In genomic region chr7:108246227-108246837, GRCh38 we compare ENCODE assay signal across 8 cellular contexts.
DNase-seq lines count a peak whose midpoint lies in the region; ATAC-seq and TF ChIP-seq lines count a peak whose summit lies in the region.

No MANE protein-coding gene starts in this region.

- TF ChIP-seq CTCF in endodermal cell (conservative IDR thresholded peaks at IDR 0.05) (no peak), osteocyte (IDR thresholded peaks at IDR 0.05) (peak; percentile 15)

- H3K36me3 ChIP-seq in endodermal cell (ENCODE audit: control insufficient read depth, insufficient read depth, low read length) = no peaks in the 10 kb centered on the region

- H3K4me3 ChIP-seq in endodermal cell (ENCODE audit: low read length) = no peak overlapping the region

- H3K27ac Mint-ChIP-seq in endodermal cell (peak overlapping the region; percentile 31), osteocyte (ENCODE audit: unreplicated experiment) (peak overlapping the region; percentile 62)

- H3K9me3 ChIP-seq in endodermal cell (ENCODE audit: control insufficient read depth, low read length) = no peaks in the 10 kb centered on the region

- H3K4me1 ChIP-seq in endodermal cell (ENCODE audit: control insufficient read depth, insufficient read depth, low read length) = peaks cover 3% of the 10 kb centered on the region

- peaks cover 2% of the 10 kb centered on the region for H3K36me3 Mint-ChIP-seq in endodermal cell (ENCODE audit: low read depth)
- H3K36me3 Mint-ChIP-seq in osteocyte (ENCODE audit: unreplicated experiment) = peaks cover 1% of the 10 kb centered on the region

- ATAC-seq in HG03039 (IDR thresholded peaks at IDR 0.05; ENCODE audit: unreplicated experiment) = no peak

- H3K27me3 Mint-ChIP-seq in endodermal cell (ENCODE audit: insufficient read depth) (no peaks in the 10 kb centered on the region), osteocyte (ENCODE audit: unreplicated experiment) (no peaks in the 10 kb centered on the region)

- H3K9me3 Mint-ChIP-seq in endodermal cell (no peaks in the 10 kb centered on the region), osteocyte (ENCODE audit: unreplicated experiment) (no peaks in the 10 kb centered on the region)

- DNase-seq in GM04504 (ENCODE audit: low read depth) (peak; percentile 93), HCEC 1CT (peak; percentile 97), NCI-H2029 treated with DMSO at 0.1 percent for 48 hours (lab: John Stamatoyannopoulos, UW) (peak; percentile 85), endodermal cell (peak; percentile 54), osteocyte (ENCODE audit: extremely low spot score, unreplicated experiment) (no peak), NCI-H524 treated with DMSO at 0.1 percent for 48 hours (lab: John Stamatoyannopoulos, UW) (no peak), NCI-H446 (lab: John Stamatoyannopoulos, UW) (no peak)

- no peak overlapping the region for H3K4me3 Mint-ChIP-seq in endodermal cell
- H3K4me3 Mint-ChIP-seq in osteocyte (ENCODE audit: unreplicated experiment) = no peak overlapping the region

- no peaks in the 10 kb centered on the region for H3K27me3 ChIP-seq in endodermal cell (ENCODE audit: control insufficient read depth, insufficient read depth, low read length, poor library complexity, severe bottlenecking)

- peaks cover 14% of the 10 kb centered on the region for H3K4me1 Mint-ChIP-seq in endodermal cell
- H3K4me1 Mint-ChIP-seq in osteocyte (ENCODE audit: unreplicated experiment) = peaks cover 17% of the 10 kb centered on the region

- no peak overlapping the region for H3K9ac ChIP-seq in endodermal cell (ENCODE audit: extremely low read depth, low read length, poor library complexity, severe bottlenecking)

- H3K27ac ChIP-seq in endodermal cell (ENCODE audit: low read depth, low read length) = peak overlapping the region; percentile 61

- 31 to 67% methylated on average over 1 of the region's 1 CpG for WGBS in endodermal cell (ENCODE audit: insufficient coverage in 1 of 2, insufficient read length in 1 of 2), 2 experiments

Comparison
In these comparisons a context has a peak if more than half of its experiments do, and no peak if none do; other contexts are left out.
1. DNase-seq: peak in GM04504 (single experiment), HCEC 1CT (single experiment), NCI-H2029 treated with DMSO at 0.1 percent for 48 hours (single experiment) and endodermal cell (single experiment); none in osteocyte (single experiment), NCI-H524 treated with DMSO at 0.1 percent for 48 hours (single experiment) and NCI-H446 (0 of 2).